ENCODE assay signal across 8 cellular contexts in genomic region chr11:10857604-10858504, GRCh38. TPM values are rescaled to one million over a fixed set of nuclear protein-coding genes. Genes with fewer than 3 reads are reported as not detected.
DNase-seq lines count a peak whose midpoint lies in the region; ATAC-seq, FAIRE-seq and TF ChIP-seq lines count a peak whose summit lies in the region.

TSS of gene ZBED5 (minus strand) at chr11:10858053. CDS start at chr11:10854945, 3,108 bp downstream.

- peak; percentile 84 to 92 for TF ChIP-seq POLR2A in HepG2 (IDR thresholded peaks at IDR 0.05; ENCODE audit: insufficient read depth in 1 of 2, low read depth in 2 of 2, low read length in 2 of 2)

- no TSS peak for BruUV-seq in HepG2 (replicated peaks; lab: Mats Ljungman, UMichigan)

- in situ Hi-C loops in HepG2 (cut with HindIII; ENCODE audit: extremely low pct_ligation_motif_present, low pct_unique_long_range_greater_than_20kb) = loop anchor here (5.0 kb wide), 1 partner anchor 51 kb away; the partner anchor contains the start of gene EIF4G2

- no peaks in the 10 kb centered on the region for H4K20me1 ChIP-seq in HepG2 (ENCODE audit: insufficient read depth, low read length)

- H3K4me1 Mint-ChIP-seq in CD14-positive monocyte = peaks cover 21% of the 10 kb centered on the region

- WGBS in HepG2 (ENCODE audit: low lambda C conversion rate) = 1% methylated on average over 43 of the region's 72 CpGs

- H3K9me3 ChIP-seq in HepG2 (ENCODE audit: low read length) = no peaks in the 10 kb centered on the region

- TF ChIP-seq CTCF in CD14-positive monocyte (IDR thresholded peaks at IDR 0.05) = no peak
- no peak; the same call in none of the 2 replicates for TF ChIP-seq CTCF in HepG2 (CRISPR knock-in tag; IDR thresholded peaks at IDR 0.05)

- H3K27ac Mint-ChIP-seq in CD14-positive monocyte = peak within 1 kb of the TSS; percentile 99 to 100 (median 99)

- peak within 1 kb of the TSS; percentile 81 to 90 (median 87) for H3K4me3 ChIP-seq in HepG2 (replicated peaks in 1 of 3; ENCODE audit: insufficient read depth in 1 of 3, low read depth in 2 of 3, low read length in 3 of 3)

- H3K4me3 Mint-ChIP-seq in CD14-positive monocyte = peak within 1 kb of the TSS; percentile 98 to 100

- FAIRE-seq in HepG2 (lab: Jason Lieb, UNC) = peak; percentile 58

- TF ChIP-seq EP300 in HepG2 (IDR thresholded peaks at IDR 0.05; ENCODE audit: low read depth in 2 of 2, low read length in 2 of 2) (no peak), HepG2 (CRISPR knock-in tag; IDR thresholded peaks at IDR 0.05; ENCODE audit: borderline replicate concordance) (no peak)

- no peak for TF ChIP-seq RAD21 in HepG2 (CRISPR knock-in tag; IDR thresholded peaks at IDR 0.05)

- peaks cover 28% of the 10 kb centered on the region for H3K79me2 ChIP-seq in HepG2 (ENCODE audit: insufficient read depth, low read length)

- peaks cover 9 to 24% of the 10 kb centered on the region in 2 experiments for H3K36me3 ChIP-seq in HepG2 (replicated peaks in 1 of 2; ENCODE audit: control insufficient read depth in 1 of 2, insufficient read depth in 2 of 2, low read length in 2 of 2)

- peaks cover 30 to 31% of the 10 kb centered on the region in 2 donors for H3K36me3 Mint-ChIP-seq in CD14-positive monocyte

- no peaks in the 10 kb centered on the region; a peak in 1 of 5 replicates for H3K27me3 ChIP-seq in HepG2 (ENCODE audit: control insufficient read depth in 1 of 2, insufficient read depth in 2 of 2, low read length in 2 of 2)

- H2AFZ ChIP-seq in HepG2 (ENCODE audit: low read length) = peak within 1 kb of the TSS; percentile 52

- intact Hi-C loops in CD14-positive monocyte (cut with micrococcal nuclease) (loop anchor here (2.0 to 5.0 kb wide), 6 partner anchors 41 to 74 kb away; partner anchors contain the start of gene EIF4G2 (in 2 of the 2)), HepG2 (cut with micrococcal nuclease; ENCODE audit: unreplicated experiment) (loop anchor here (2.0 kb wide), 1 partner anchor 49 kb away; the partner anchor contains the start of gene EIF4G2)

- peaks cover 22% of the 10 kb centered on the region for H3K4me1 ChIP-seq in HepG2 (ENCODE audit: insufficient read depth, low read length)

- H3K4me2 ChIP-seq in HepG2 (ENCODE audit: low read depth, low read length) = peak within 1 kb of the TSS; percentile 81

- DNase-seq in CD14-positive monocyte (ENCODE audit: low spot score) (peak; percentile 91), NCI-H774 (lab: John Stamatoyannopoulos, UW) (peak; percentile 98), dermis blood vessel endothelial cell (peak; percentile 99), HepG2 (ENCODE audit: low spot score) (peak; percentile 92)
- peak; percentile 91 to 93 for DNase-seq in activated CD4-positive, alpha-beta T cell treated with anti-CD3 and anti-CD28 coated beads, Interleukin-2, amount 50 U/mL, for 4 hours
- peak; percentile 94 for DNase-seq in stimulated activated CD4-positive, alpha-beta T cell treated with anti-CD3 and anti-CD28 coated beads, Interleukin-4, amount 100 ng/mL, for 1 hour

- peaks cover 0 to 3% (median 0%) of the 10 kb centered on the region in 3 donors for H3K27me3 Mint-ChIP-seq in CD14-positive monocyte (ENCODE audit: low read depth in 3 of 3)

- peaks cover 0 to 1% (median 0%) of the 10 kb centered on the region in 7 donors for H3K9me3 Mint-ChIP-seq in CD14-positive monocyte

- ATAC-seq in GM19395 (IDR thresholded peaks at IDR 0.05; ENCODE audit: unreplicated experiment) = peak; percentile 91
- peak; percentile 93 for ATAC-seq in HG03565 (IDR thresholded peaks at IDR 0.05; ENCODE audit: unreplicated experiment)
- peak; percentile 97 for ATAC-seq in HepG2

- peak within 1 kb of the TSS; percentile 92 for H3K27ac ChIP-seq in HepG2 (ENCODE audit: extremely low read length, insufficient read depth, low read length)

- POLR2A ChIA-PET in HepG2 (lab: Yijun Ruan, JAX) = interaction anchor here (0.5 to 3.3 kb wide), 21 partner anchors 9 to 553 kb away, joined by 3 to 130 read pairs (median 4); partner anchors contain the start of genes ADM, CTR9, EIF4G2 and RNF141

- peak within 1 kb of the TSS; percentile 84 for H3K9ac ChIP-seq in HepG2 (ENCODE audit: insufficient read depth, low read depth, low read length)

- CTCF ChIA-PET in HepG2 (lab: Yijun Ruan, JAX; ENCODE audit: low intra/inter-chr PET ratio, low total read pairs) = no interaction called here

TF ChIP-seq in HepG2, 621 proteins besides CTCF, POLR2A, EP300 and RAD21 (continues in another document):
- TF ChIP-seq ZNF124 (CRISPR knock-in tag; IDR thresholded peaks at IDR 0.05) (no peak; the same call in 1 of the 2 replicates), ZNF883 (CRISPR knock-in tag; IDR thresholded peaks at IDR 0.05; ENCODE audit: not compliant biosample characterization) (peak; percentile 70), KDM3A (CRISPR knock-in tag; IDR thresholded peaks at IDR 0.05; ENCODE audit: low read depth) (no peak), ZFP36L1 (CRISPR knock-in tag; IDR thresholded peaks at IDR 0.05) (0 out of 2 replicates have a peak, but pooled peaks have one; percentile 21), ARID4A (CRISPR knock-in tag; IDR thresholded peaks at IDR 0.05; ENCODE audit: borderline replicate concordance) (peak; percentile 82)

RNA-seq across cellular contexts. Expression of gene ZBED5, which starts in this region (rescaled TPM):
- polyA plus RNA-seq in CD14-positive monocyte (10 to 100 TPM in 1 of 2 donors, 1 to 10 TPM in 1; 8.1 to 10.3 TPM), HepG2 (2011; rRNA removed) (30.4 and 38.6 TPM in 2 replicates)
- total RNA-seq in dermis blood vessel endothelial cell (13.6 and 18.7 TPM in 2 replicates), HepG2 (2016; rRNA removed; fragmentation: Illumina TruSeq; extraction: Trizol) (11.7 and 18.2 TPM in 2 replicates)
- total RNA-seq in HepG2 (2016; cell fraction: cytosol; rRNA removed; fragmentation: Illumina TruSeq; extraction: Trizol; ENCODE audit: low read depth) = 2.6 and 3.5 TPM in 2 replicates
- total RNA-seq in HepG2 (2016; cell fraction: insoluble cytoplasmic fraction; rRNA removed; fragmentation: Illumina TruSeq; extraction: Trizol) = 12.8 and 16.3 TPM in 2 replicates
- 7.1 and 8.0 TPM in 2 replicates for total RNA-seq in HepG2 (2016; cell fraction: membrane; rRNA removed; fragmentation: Illumina TruSeq; extraction: Trizol)
- 41.6 and 42.3 TPM in 2 replicates for total RNA-seq in HepG2 (2016; cell fraction: nucleus; rRNA removed; fragmentation: Illumina TruSeq; extraction: Trizol)
- 12.1 and 15.9 TPM in 2 replicates for polyA plus RNA-seq in HepG2 (2011; cell fraction: cytosol; rRNA removed)
- polyA plus RNA-seq in HepG2 (2011; cell fraction: nucleus; rRNA removed) = 32.3 and 43.5 TPM in 2 replicates
- 13.2 and 15.8 TPM in 2 replicates for polyA plus RNA-seq in HepG2 (2012)
- polyA plus RNA-seq in HepG2 (2016; cell fraction: cytosol; fragmentation: Illumina TruSeq; extraction: Trizol; ENCODE audit: low read depth) = 0.96 and 1.2 TPM in 2 replicates
- polyA plus RNA-seq in HepG2 (2016; cell fraction: insoluble cytoplasmic fraction; fragmentation: Illumina TruSeq; extraction: Trizol; ENCODE audit: low read depth) = 14.0 and 15.2 TPM in 2 replicates
- 2.6 and 3.1 TPM in 2 replicates for polyA plus RNA-seq in HepG2 (2016; cell fraction: membrane; fragmentation: Illumina TruSeq; extraction: Trizol; ENCODE audit: low read depth)
- 70.9 and 72.1 TPM in 2 replicates for polyA plus RNA-seq in HepG2 (2016; cell fraction: nucleus; fragmentation: Illumina TruSeq; extraction: Trizol; ENCODE audit: insufficient read depth, low read depth)
- 122 and 258 TPM in 2 replicates for polyA minus RNA-seq in HepG2 (2011; rRNA and poly(A)+ RNA removed; ENCODE audit: low replicate concordance)
- 15.7 and 19.7 TPM in 2 replicates for polyA minus RNA-seq in HepG2 (2011; cell fraction: cytosol; rRNA and poly(A)+ RNA removed)
- polyA minus RNA-seq in HepG2 (2011; cell fraction: nucleus; rRNA and poly(A)+ RNA removed) = 88.1 and 103 TPM in 2 replicates

Comparison
In these comparisons a context has a peak if more than half of its experiments do, and no peak if none do; other contexts are left out.
1. Peak in every context shown above with its lines: DNase-seq, ATAC-seq, H3K4me3 ChIP-seq and H3K27ac ChIP-seq.